8 cellular contexts compared by ENCODE assay signal in genomic region chr6:29626948-29627761, GRCh38. TPM values are rescaled to one million over a fixed set of nuclear protein-coding genes. Genes with fewer than 3 reads are reported as not detected.
DNase-seq lines count a peak whose midpoint lies in the region; ATAC-seq lines count a peak whose summit lies in the region.

No MANE protein-coding gene starts in this region.

- peak overlapping the region; percentile 6 for H3K4me3 Mint-ChIP-seq in stimulated activated naive CD8-positive, alpha-beta T cell treated with anti-CD3 and anti-CD28 coated beads, Interleukin-15, Interleukin-2, amounts not matched to agents 100 ng/mL and 50 ng/mL, for 24 hours
- peak overlapping the region; percentile 87 to 91 for H3K4me3 Mint-ChIP-seq in effector memory CD8-positive, alpha-beta T cell
- H3K4me3 Mint-ChIP-seq in naive thymus-derived CD8-positive, alpha-beta T cell: peak overlapping the region; percentile 72 to 93 (median 80)

- peaks cover 13% of the 10 kb centered on the region for H3K27me3 Mint-ChIP-seq in stimulated activated naive CD8-positive, alpha-beta T cell treated with anti-CD3 and anti-CD28 coated beads, Interleukin-15, Interleukin-2, amounts not matched to agents 100 ng/mL and 50 ng/mL, for 24 hours
- peaks cover 9 to 12% of the 10 kb centered on the region in 2 donors for H3K27me3 Mint-ChIP-seq in effector memory CD8-positive, alpha-beta T cell
- peaks cover 0 to 3% (median 0%) of the 10 kb centered on the region in 5 donors for H3K27me3 Mint-ChIP-seq in naive thymus-derived CD8-positive, alpha-beta T cell

- no peak overlapping the region for H3K27ac Mint-ChIP-seq in stimulated activated naive CD8-positive, alpha-beta T cell treated with anti-CD3 and anti-CD28 coated beads, Interleukin-15, Interleukin-2, amounts not matched to agents 100 ng/mL and 50 ng/mL, for 24 hours
- peak overlapping the region; percentile 23 to 30 for H3K27ac Mint-ChIP-seq in effector memory CD8-positive, alpha-beta T cell
- H3K27ac Mint-ChIP-seq in naive thymus-derived CD8-positive, alpha-beta T cell: peak overlapping the region; percentile 17 to 91 (median 63)

- H3K36me3 Mint-ChIP-seq in stimulated activated naive CD8-positive, alpha-beta T cell treated with anti-CD3 and anti-CD28 coated beads, Interleukin-15, Interleukin-2, amounts not matched to agents 100 ng/mL and 50 ng/mL, for 24 hours (ENCODE audit: low read depth): no peaks in the 10 kb centered on the region
- no peaks in the 10 kb centered on the region for H3K36me3 Mint-ChIP-seq in effector memory CD8-positive, alpha-beta T cell (ENCODE audit: insufficient read depth)
- no peaks in the 10 kb centered on the region for H3K36me3 Mint-ChIP-seq in naive thymus-derived CD8-positive, alpha-beta T cell

- H3K4me1 Mint-ChIP-seq in stimulated activated naive CD8-positive, alpha-beta T cell treated with anti-CD3 and anti-CD28 coated beads, Interleukin-15, Interleukin-2, amounts not matched to agents 100 ng/mL and 50 ng/mL, for 24 hours (ENCODE audit: low read depth): peaks cover 40% of the 10 kb centered on the region
- peaks cover 19 to 27% of the 10 kb centered on the region in 2 donors for H3K4me1 Mint-ChIP-seq in effector memory CD8-positive, alpha-beta T cell (ENCODE audit: low read depth in 2 of 2)
- H3K4me1 Mint-ChIP-seq in naive thymus-derived CD8-positive, alpha-beta T cell: peaks cover 35 to 48% (median 46%) of the 10 kb centered on the region in 4 donors

- no peak for DNase-seq in stimulated activated naive CD8-positive, alpha-beta T cell treated with anti-CD3 and anti-CD28 coated beads, Interleukin-15, Interleukin-2, amounts not matched to agents 100 U/mL and 50 U/mL, for 24 hours
- DNase-seq in effector memory CD8-positive, alpha-beta T cell: no peak
- DNase-seq in naive thymus-derived CD8-positive, alpha-beta T cell: no peak
- no peak for DNase-seq in NK-92 (lab: John Stamatoyannopoulos, UW; ENCODE audit: unreplicated experiment)
- DNase-seq in DMS153 treated with DMSO at 0.1 percent for 48 hours (lab: John Stamatoyannopoulos, UW; ENCODE audit: unreplicated experiment): no peak
- no peak for DNase-seq in NCI-H510A (lab: John Stamatoyannopoulos, UW)
- no peak for DNase-seq in stimulated activated CD4-positive, alpha-beta T cell treated with anti-CD3 and anti-CD28 coated beads, Interleukin-15, amount 100 ng/mL, for 24 hours

- POLR2A ChIA-PET in naive thymus-derived CD8-positive, alpha-beta T cell (lab: Charles Lee): interaction anchor here (0.6 to 2.9 kb wide), 3 partner anchors 22 to 818 kb away, joined by 5 to 12 read pairs (median 7); no protein-coding TSS in a partner anchor

- no peaks in the 10 kb centered on the region for H3K9me3 Mint-ChIP-seq in stimulated activated naive CD8-positive, alpha-beta T cell treated with anti-CD3 and anti-CD28 coated beads, Interleukin-15, Interleukin-2, amounts not matched to agents 100 ng/mL and 50 ng/mL, for 24 hours
- no peaks in the 10 kb centered on the region for H3K9me3 Mint-ChIP-seq in effector memory CD8-positive, alpha-beta T cell
- H3K9me3 Mint-ChIP-seq in naive thymus-derived CD8-positive, alpha-beta T cell: no peaks in the 10 kb centered on the region

- ATAC-seq in stimulated activated naive CD8-positive, alpha-beta T cell treated with anti-CD3 and anti-CD28 coated beads, Interleukin-15, Interleukin-2, amounts not matched to agents 100 U/mL and 50 U/mL, for 24 hours: no peak
- no peak for ATAC-seq in effector memory CD8-positive, alpha-beta T cell (replicated peaks)
- peak in 1 of 2 donors; percentile 10 for ATAC-seq in naive thymus-derived CD8-positive, alpha-beta T cell

RNA-seq across cellular contexts. Expression of gene GABBR1, which starts 5.8 kb away (rescaled TPM):
- total RNA-seq in naive thymus-derived CD8-positive, alpha-beta T cell: 10 to 100 TPM; 33.3 to 36.4 TPM
- polyA plus RNA-seq in naive thymus-derived CD8-positive, alpha-beta T cell: under 1 TPM; 0.46 to 0.92 (median 0.64) TPM

RNA-seq across cellular contexts. Expression of gene MOG, which starts 29.7 kb away (rescaled TPM):
- not detected for total RNA-seq in naive thymus-derived CD8-positive, alpha-beta T cell
- polyA plus RNA-seq in naive thymus-derived CD8-positive, alpha-beta T cell: not detected

RNA-seq across cellular contexts. Expression of gene OR2H2, which starts 42.2 kb away (rescaled TPM):
- total RNA-seq in naive thymus-derived CD8-positive, alpha-beta T cell: not detected
- not detected for polyA plus RNA-seq in naive thymus-derived CD8-positive, alpha-beta T cell

RNA-seq across cellular contexts. Expression of gene ZFP57, which starts 53.8 kb away (rescaled TPM):
- total RNA-seq in naive thymus-derived CD8-positive, alpha-beta T cell: 1 to 10 TPM; 4.6 to 5.6 TPM
- polyA plus RNA-seq in naive thymus-derived CD8-positive, alpha-beta T cell: 1 to 10 TPM in 1 of 3 donors, not detected in 2; 1.8 TPM

Comparison
In these comparisons a context has a peak if more than half of its experiments do, and no peak if none do; other contexts are left out.
1. H3K4me3 Mint-ChIP-seq: peak in every context shown above with its lines; median percentile 89 in effector memory CD8-positive, alpha-beta T cell; 80 in naive thymus-derived CD8-positive, alpha-beta T cell; 6 in stimulated activated naive CD8-positive, alpha-beta T cell treated with anti-CD3 and anti-CD28 coated beads, Interleukin-15, Interleukin-2, amounts not matched to agents 100 ng/mL and 50 ng/mL, for 24 hours.